In the genomic region with DNA sequence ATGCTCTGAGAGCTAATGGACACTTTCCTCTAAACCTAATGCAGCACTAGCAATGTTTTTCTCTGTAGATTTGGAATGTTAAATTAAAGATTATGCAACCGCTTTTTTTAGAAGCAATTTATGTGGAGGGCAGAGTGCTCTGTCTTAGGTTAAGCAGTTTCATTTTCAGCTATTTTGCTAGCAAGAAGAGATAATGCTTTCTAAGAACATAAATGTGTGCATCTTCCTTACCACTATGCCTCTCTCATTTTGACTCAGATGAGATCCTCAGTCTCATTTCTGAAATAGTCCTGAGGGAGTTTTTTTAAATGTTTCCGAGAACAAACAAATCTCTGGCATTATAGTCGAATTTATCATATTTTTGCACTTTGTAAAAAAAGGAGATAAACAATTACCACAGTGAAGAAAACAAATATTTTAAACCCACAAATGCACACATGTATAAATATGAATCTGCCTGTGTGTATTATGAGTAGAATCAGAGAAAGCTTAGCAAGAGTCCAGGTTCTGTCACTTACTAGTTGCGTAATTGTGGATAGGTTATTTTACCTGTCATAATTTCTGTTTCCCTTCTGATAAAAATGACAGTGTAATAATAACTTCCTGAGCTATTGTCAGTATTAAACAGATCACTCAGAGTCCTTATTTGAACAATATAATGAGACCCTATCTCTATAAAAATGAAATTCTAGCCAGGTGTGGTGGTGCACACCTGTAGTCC, we compare ENCODE assay signal across 11 cellular contexts.
DNase-seq lines count a peak whose midpoint lies in the region; ATAC-seq and TF ChIP-seq lines count a peak whose summit lies in the region.
"Had no signal": no experiment of that assay in that cellular context is flagged by ENCODE, and none has a peak within 500 bp of the region (broad histone marks: within the 10 kb centered on the region; RNA-seq: fewer than 3 reads in every experiment).

No MANE protein-coding gene starts in this region.

- H3K27me3 Mint-ChIP-seq in nephron progenitor cell (ENCODE audit: low read depth, poor library complexity): no peaks in the 10 kb centered on the region

- no peak overlapping the region for H3K4me3 Mint-ChIP-seq in nephron progenitor cell
- H3K4me3 Mint-ChIP-seq: WTC11 had no signal

- no peak overlapping the region for H3K27ac Mint-ChIP-seq in nephron progenitor cell
- H3K27ac Mint-ChIP-seq: WTC11 had no signal

- no peaks in the 10 kb centered on the region for H3K36me3 Mint-ChIP-seq in nephron progenitor cell (ENCODE audit: low read depth)
- H3K36me3 Mint-ChIP-seq: WTC11 had no signal

- no peak for TF ChIP-seq CTCF in nephron progenitor cell (IDR thresholded peaks at IDR 0.05)

- DNase-seq in NCI-H524 treated with DMSO at 0.1 percent for 48 hours (lab: John Stamatoyannopoulos, UW) (no peak), NOMO-1 (lab: John Stamatoyannopoulos, UW; ENCODE audit: unreplicated experiment in 2 of 2) (no peak), nephron progenitor cell (no peak)
- no peak for DNase-seq in stimulated activated naive CD4-positive, alpha-beta T cell treated with Interleukin-2 at 50 U/mL for 16 hours (lab: John Stamatoyannopoulos, UW)
- DNase-seq: aorta, kidney glomerular epithelial cell had no signal

- H3K4me1 Mint-ChIP-seq in nephron progenitor cell: peaks cover 8% of the 10 kb centered on the region
- H3K4me1 Mint-ChIP-seq: WTC11 had no signal

- H3K9me3 Mint-ChIP-seq in nephron progenitor cell: no peaks in the 10 kb centered on the region

- ATAC-seq in GM18858 (IDR thresholded peaks at IDR 0.05; ENCODE audit: unreplicated experiment) (peak; percentile 94), GM21367 (IDR thresholded peaks at IDR 0.05; ENCODE audit: unreplicated experiment) (peak; percentile 94), HG03045 (IDR thresholded peaks at IDR 0.05; ENCODE audit: unreplicated experiment) (peak; percentile 77), SK-N-SH treated with all-trans-retinoic acid at 6 μM for 48 hours (peak; percentile 24; the same call in 2 of the 3 replicates)
- ATAC-seq: WTC11 had no signal

TF ChIP-seq in SK-N-SH treated with all-trans-retinoic acid at 6 μM for 48 hours, 23 proteins besides CTCF, POLR2A, EP300 and RAD21:
- TF ChIP-seq ARNTL (CRISPR knock-in tag; IDR thresholded peaks at IDR 0.05; ENCODE audit: borderline replicate concordance, low read depth): no peak
- no peak for TF ChIP-seq TOX (CRISPR knock-in tag; IDR thresholded peaks at IDR 0.05; ENCODE audit: borderline replicate concordance)
- no peak for TF ChIP-seq SNAI2 (CRISPR knock-in tag; IDR thresholded peaks at IDR 0.05)
- no peak for TF ChIP-seq ZNF70 (CRISPR knock-in tag; IDR thresholded peaks at IDR 0.05)
- no peak for TF ChIP-seq OSR1 (CRISPR knock-in tag; IDR thresholded peaks at IDR 0.05)
- no peak for TF ChIP-seq BACH2 (CRISPR knock-in tag; IDR thresholded peaks at IDR 0.05; ENCODE audit: borderline replicate concordance)
- TF ChIP-seq, protein P1, sequence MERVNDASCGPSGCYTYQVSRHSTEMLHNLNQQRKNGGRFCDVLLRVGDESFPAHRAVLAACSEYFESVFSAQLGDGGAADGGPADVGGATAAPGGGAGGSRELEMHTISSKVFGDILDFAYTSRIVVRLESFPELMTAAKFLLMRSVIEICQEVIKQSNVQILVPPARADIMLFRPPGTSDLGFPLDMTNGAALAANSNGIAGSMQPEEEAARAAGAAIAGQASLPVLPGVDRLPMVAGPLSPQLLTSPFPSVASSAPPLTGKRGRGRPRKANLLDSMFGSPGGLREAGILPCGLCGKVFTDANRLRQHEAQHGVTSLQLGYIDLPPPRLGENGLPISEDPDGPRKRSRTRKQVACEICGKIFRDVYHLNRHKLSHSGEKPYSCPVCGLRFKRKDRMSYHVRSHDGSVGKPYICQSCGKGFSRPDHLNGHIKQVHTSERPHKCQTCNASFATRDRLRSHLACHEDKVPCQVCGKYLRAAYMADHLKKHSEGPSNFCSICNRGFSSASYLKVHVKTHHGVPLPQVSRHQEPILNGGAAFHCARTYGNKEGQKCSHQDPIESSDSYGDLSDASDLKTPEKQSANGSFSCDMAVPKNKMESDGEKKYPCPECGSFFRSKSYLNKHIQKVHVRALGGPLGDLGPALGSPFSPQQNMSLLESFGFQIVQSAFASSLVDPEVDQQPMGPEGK (CRISPR knock-in tag; IDR thresholded peaks at IDR 0.05; ENCODE audit: borderline replicate concordance): no peak
- no peak for TF ChIP-seq TCF4 (CRISPR knock-in tag; IDR thresholded peaks at IDR 0.05; ENCODE audit: borderline replicate concordance)
- TF ChIP-seq, protein P2, sequence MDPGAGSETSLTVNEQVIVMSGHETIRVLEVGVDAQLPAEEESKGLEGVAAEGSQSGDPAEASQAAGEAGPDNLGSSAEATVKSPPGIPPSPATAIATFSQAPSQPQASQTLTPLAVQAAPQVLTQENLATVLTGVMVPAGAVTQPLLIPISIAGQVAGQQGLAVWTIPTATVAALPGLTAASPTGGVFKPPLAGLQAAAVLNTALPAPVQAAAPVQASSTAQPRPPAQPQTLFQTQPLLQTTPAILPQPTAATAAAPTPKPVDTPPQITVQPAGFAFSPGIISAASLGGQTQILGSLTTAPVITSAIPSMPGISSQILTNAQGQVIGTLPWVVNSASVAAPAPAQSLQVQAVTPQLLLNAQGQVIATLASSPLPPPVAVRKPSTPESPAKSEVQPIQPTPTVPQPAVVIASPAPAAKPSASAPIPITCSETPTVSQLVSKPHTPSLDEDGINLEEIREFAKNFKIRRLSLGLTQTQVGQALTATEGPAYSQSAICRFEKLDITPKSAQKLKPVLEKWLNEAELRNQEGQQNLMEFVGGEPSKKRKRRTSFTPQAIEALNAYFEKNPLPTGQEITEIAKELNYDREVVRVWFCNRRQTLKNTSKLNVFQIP (CRISPR knock-in tag; IDR thresholded peaks at IDR 0.05; ENCODE audit: borderline replicate concordance, low read depth): no peak

Comparison
In these comparisons a context has a peak if more than half of its experiments do, and no peak if none do; other contexts are left out.
1. ATAC-seq: peak in every context shown above with its lines; median percentile 94 in GM18858; 94 in GM21367; 77 in HG03045; 24 in SK-N-SH treated with all-trans-retinoic acid at 6 μM for 48 hours.